ENCODE assay signal across 9 cellular contexts in genomic region chr13:94329754-94330551, GRCh38.
A peak's percentile ranks its signal among the peaks of the same experiment; 100 is the strongest.
DNase-seq lines count a peak whose midpoint lies in the region; TF ChIP-seq lines count a peak whose summit lies in the region.
"Had no signal": no experiment of that assay in that cellular context is flagged by ENCODE, and none has a peak within 500 bp of the region (broad histone marks: within the 10 kb centered on the region; RNA-seq: fewer than 3 reads in every experiment).

No MANE protein-coding gene starts in this region.

- H3K9me3 ChIP-seq in muscle layer of colon (ENCODE audit: low read length) (no peaks in the 10 kb centered on the region), WERI-Rb-1 (ENCODE audit: severe bottlenecking) (no peaks in the 10 kb centered on the region)
- H3K9me3 ChIP-seq in effector memory CD4-positive, alpha-beta T cell (ENCODE audit: control insufficient read depth, low read length) = no peaks in the 10 kb centered on the region

- no peak overlapping the region for H3K9ac ChIP-seq in muscle layer of colon (ENCODE audit: low read length)

- peak overlapping the region; percentile 4 for H3K4me3 Mint-ChIP-seq in chondrocyte (ENCODE audit: unreplicated experiment)

- peaks cover 59% of the 10 kb centered on the region for H3K4me1 Mint-ChIP-seq in chondrocyte (ENCODE audit: low read depth)

- peaks cover 44% of the 10 kb centered on the region for H3K4me1 ChIP-seq in muscle layer of colon (ENCODE audit: insufficient read depth, low read length)
- peaks cover 39% of the 10 kb centered on the region for H3K4me1 ChIP-seq in effector memory CD4-positive, alpha-beta T cell (ENCODE audit: control insufficient read depth, insufficient read depth, low read length, poor library complexity, severe bottlenecking)

- H3K27me3 Mint-ChIP-seq in chondrocyte (ENCODE audit: low read depth) = no peaks in the 10 kb centered on the region

- H3K27ac ChIP-seq in muscle layer of colon (ENCODE audit: low read depth, low read length) = peak overlapping the region; percentile 3
- no peak overlapping the region for H3K27ac ChIP-seq in effector memory CD4-positive, alpha-beta T cell (ENCODE audit: insufficient read depth, low read length, poor library complexity, severe bottlenecking)
- no peak overlapping the region for H3K27ac ChIP-seq in WERI-Rb-1

- no peaks in the 10 kb centered on the region for H3K27me3 ChIP-seq in muscle layer of colon (ENCODE audit: control insufficient read depth in 1 of 2, insufficient read depth in 2 of 2, low read length in 2 of 2)
- H3K27me3 ChIP-seq in effector memory CD4-positive, alpha-beta T cell (replicated peaks; ENCODE audit: control insufficient read depth, insufficient read depth, low read length, poor library complexity, severe bottlenecking) = no peaks in the 10 kb centered on the region
- no peaks in the 10 kb centered on the region for H3K27me3 ChIP-seq in WERI-Rb-1 (ENCODE audit: insufficient read depth, low read depth, severe bottlenecking)

- DNase-seq in AG08396 (ENCODE audit: low spot score) (peak; percentile 57), LHCN-M2 (ENCODE audit: low read depth) (peak; percentile 95), chondrocyte (ENCODE audit: low spot score) (no peak), NCI-H510A (lab: John Stamatoyannopoulos, UW) (no peak), pons (ENCODE audit: low spot score) (no peak), WERI-Rb-1 (no peak)
- DNase-seq in effector memory CD4-positive, alpha-beta T cell = no peak
- DNase-seq: cerebellar nuclear complex had no signal

- peak overlapping the region in 1 of 2 donors; percentile 5 for H3K4me3 ChIP-seq in muscle layer of colon (ENCODE audit: low read depth in 1 of 2, low read length in 2 of 2)
- no peak overlapping the region for H3K4me3 ChIP-seq in effector memory CD4-positive, alpha-beta T cell (ENCODE audit: insufficient read depth, low read depth, low read length, poor library complexity, severe bottlenecking)
- no peak overlapping the region for H3K4me3 ChIP-seq in WERI-Rb-1 (ENCODE audit: low read depth, low read length)

- TF ChIP-seq CTCF in chondrocyte (IDR thresholded peaks at IDR 0.05) (no peak), WERI-Rb-1 (IDR thresholded peaks at IDR 0.05; ENCODE audit: low read depth, low read length) (no peak)

- H3K36me3 ChIP-seq in muscle layer of colon (ENCODE audit: insufficient read depth, low read length) (no peaks in the 10 kb centered on the region), WERI-Rb-1 (no peaks in the 10 kb centered on the region; the same call in none of the 2 replicates)
- no peaks in the 10 kb centered on the region for H3K36me3 ChIP-seq in effector memory CD4-positive, alpha-beta T cell (ENCODE audit: control insufficient read depth, insufficient read depth, low read length)

- H3K36me3 Mint-ChIP-seq in chondrocyte (ENCODE audit: low read depth) = no peaks in the 10 kb centered on the region

- H3K9me3 Mint-ChIP-seq in chondrocyte (ENCODE audit: low read depth) = peaks cover 5% of the 10 kb centered on the region

- H3K27ac Mint-ChIP-seq in chondrocyte (ENCODE audit: unreplicated experiment) = peak overlapping the region; percentile 94

Comparison
In these comparisons a context has a peak if more than half of its experiments do, and no peak if none do; other contexts are left out.
1. DNase-seq: peak in AG08396 (single experiment) and LHCN-M2 (single experiment); none in chondrocyte (single experiment), NCI-H510A (single experiment), pons (single experiment), effector memory CD4-positive, alpha-beta T cell (0 of 3) and WERI-Rb-1 (single experiment).